Comparison of ENCODE assay signal across 1 cellular context in genomic region chr20:38242848-38243449, GRCh38.
A peak's percentile ranks its signal among the peaks of the same experiment; 100 is the strongest.
TF ChIP-seq lines count a peak whose summit lies in the region.

No MANE protein-coding gene starts in this region.

TF ChIP-seq in K562, 482 proteins besides CTCF, POLR2A, EP300 and RAD21 (continued from another document):
- TF ChIP-seq CBX1 (IDR thresholded peaks at IDR 0.05; ENCODE audit: low read depth) (peak; percentile 99), JUND (IDR thresholded peaks at IDR 0.05; ENCODE audit: borderline replicate concordance, low read depth, low read length) (peak; percentile 35; the same call in 1 of the 2 replicates), JUND (tag; IDR thresholded peaks at IDR 0.05; ENCODE audit: borderline replicate concordance, low read depth, low read length) (no peak), STAG1 (CRISPR knock-in tag; IDR thresholded peaks at IDR 0.05; ENCODE audit: borderline replicate concordance) (peak; percentile 40; the same call in 1 of the 2 replicates), SUPT5H (IDR thresholded peaks at IDR 0.05) (no peak), RCOR1 (IDR thresholded peaks at IDR 0.05; ENCODE audit: borderline replicate concordance in 1 of 2, low read depth in 2 of 2, low read length in 2 of 2) (peak in 1 of 2 experiments; percentile 59; a peak in 1 of 4 replicates), TRIM24 (IDR thresholded peaks at IDR 0.05) (peak in 1 of 2 experiments; percentile 54; a peak in 2 of 4 replicates), SMC3 (conservative IDR thresholded peaks at IDR 0.05; ENCODE audit: insufficient read depth, low read depth, low read length) (peak; percentile 72), EP400 (IDR thresholded peaks at IDR 0.05) (0 out of 2 replicates have a peak, but pooled peaks have one; percentile 18), TCF3 (CRISPR knock-in tag; IDR thresholded peaks at IDR 0.05) (no peak), ZNF197 (CRISPR knock-in tag; IDR thresholded peaks at IDR 0.05; ENCODE audit: low read depth) (no peak), ZNF143 (CRISPR knock-in tag; IDR thresholded peaks at IDR 0.05) (no peak), KLF16 (IDR thresholded peaks at IDR 0.05) (0 out of 2 replicates have a peak, but pooled peaks have one; percentile 16), MYNN (IDR thresholded peaks at IDR 0.05) (peak; percentile 60; the same call in 1 of the 2 replicates), MYNN (CRISPR knock-in tag; IDR thresholded peaks at IDR 0.05) (no peak), ILK (tag; IDR thresholded peaks at IDR 0.05; ENCODE audit: borderline replicate concordance, low read depth) (no peak), RB1 (IDR thresholded peaks at IDR 0.05; ENCODE audit: low read depth) (0 out of 2 replicates have a peak, but pooled peaks have one; percentile 30), EHMT2 (IDR thresholded peaks at IDR 0.05) (0 out of 2 replicates have a peak, but pooled peaks have one; percentile 20)
